19 cellular contexts compared by ENCODE assay signal in the genomic region with DNA sequence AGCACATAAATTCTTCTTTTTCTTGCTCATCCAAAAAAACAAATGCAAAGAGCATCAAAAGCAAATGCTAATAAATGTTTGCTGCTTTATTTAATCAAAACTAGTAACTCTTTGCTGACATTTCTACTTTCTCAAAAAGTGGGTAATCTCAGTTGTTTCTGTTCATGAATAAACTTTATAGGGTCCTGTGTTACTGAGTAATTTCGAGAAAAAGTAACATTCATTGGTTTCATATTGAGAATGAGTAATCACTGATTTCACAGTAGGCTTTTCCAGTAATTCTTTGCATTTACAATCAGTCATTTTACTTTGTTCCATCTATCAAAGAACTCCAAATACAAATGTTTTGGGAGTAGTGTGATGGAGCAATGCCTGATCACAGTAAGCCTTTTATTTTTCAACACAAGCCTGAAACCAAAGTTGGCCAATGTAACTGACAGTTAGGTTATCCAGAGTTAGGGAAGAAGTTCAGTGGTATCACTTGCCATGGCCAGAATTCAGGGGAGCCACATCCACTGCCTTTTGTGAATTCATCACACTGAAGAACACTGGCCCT.
DNase-seq lines count a peak whose midpoint lies in the region; ATAC-seq and TF ChIP-seq lines count a peak whose summit lies in the region.
"Had no signal": no experiment of that assay in that cellular context is flagged by ENCODE, and none has a peak within 500 bp of the region (broad histone marks: within the 10 kb centered on the region; RNA-seq: fewer than 3 reads in every experiment).

No MANE protein-coding gene starts in this region.

- POLR2A ChIA-PET in activated CD8-positive, alpha-beta T cell treated with anti-CD3 and anti-CD28 coated beads for 36 hours (lab: Charles Lee), result interaction anchor here (0.6 kb wide), 1 partner anchor 102 kb away, joined by 3 read pairs; no protein-coding TSS in a partner anchor
- POLR2A ChIA-PET in activated CD8-positive, alpha-beta T cell treated with anti-CD3 and anti-CD28 coated beads, Interleukin-2, amount 10 ng/mL, durations not matched to agents 7 days and 5 days (lab: Charles Lee), result no interaction called here

- no peak overlapping the region for H3K27ac Mint-ChIP-seq in activated CD8-positive, alpha-beta T cell treated with anti-CD3 and anti-CD28 coated beads for 36 hours
- H3K27ac Mint-ChIP-seq in activated CD8-positive, alpha-beta T cell treated with anti-CD3 and anti-CD28 coated beads, Interleukin-2, amount 10 ng/mL, durations not matched to agents 7 days and 5 days, result no peak overlapping the region
- H3K27ac Mint-ChIP-seq: CD4-positive, CD25-positive, alpha-beta regulatory T cell had no signal

- no peaks in the 10 kb centered on the region for H3K27me3 Mint-ChIP-seq in activated CD8-positive, alpha-beta T cell treated with anti-CD3 and anti-CD28 coated beads for 36 hours
- peaks cover 2% of the 10 kb centered on the region for H3K27me3 Mint-ChIP-seq in activated CD8-positive, alpha-beta T cell treated with anti-CD3 and anti-CD28 coated beads, Interleukin-2, amount 10 ng/mL, durations not matched to agents 7 days and 5 days (ENCODE audit: low read depth)
- H3K27me3 Mint-ChIP-seq: CD4-positive, CD25-positive, alpha-beta regulatory T cell had no signal

- no peak for TF ChIP-seq CTCF in activated CD8-positive, alpha-beta T cell treated with anti-CD3 and anti-CD28 coated beads for 36 hours (IDR thresholded peaks at IDR 0.05)
- TF ChIP-seq CTCF in GM06990 (IDR thresholded peaks at IDR 0.05; ENCODE audit: insufficient read depth, low read length, poor library complexity, severe bottlenecking), result no peak

- no peaks in the 10 kb centered on the region for H3K9me3 Mint-ChIP-seq in activated CD8-positive, alpha-beta T cell treated with anti-CD3 and anti-CD28 coated beads for 36 hours
- H3K9me3 Mint-ChIP-seq in activated CD8-positive, alpha-beta T cell treated with anti-CD3 and anti-CD28 coated beads, Interleukin-2, amount 10 ng/mL, durations not matched to agents 7 days and 5 days (ENCODE audit: insufficient read depth), result no peaks in the 10 kb centered on the region

- peak; percentile 49 for ATAC-seq in activated CD8-positive, alpha-beta T cell treated with anti-CD3 and anti-CD28 coated beads for 36 hours
- ATAC-seq in activated CD8-positive, alpha-beta T cell treated with anti-CD3 and anti-CD28 coated beads, Interleukin-2, amount 10 ng/mL, durations not matched to agents 7 days and 5 days, result no peak
- peak; percentile 79 for ATAC-seq in HG02884 (IDR thresholded peaks at IDR 0.05; ENCODE audit: unreplicated experiment)
- ATAC-seq: A549 had no signal

- DNase-seq in activated CD8-positive, alpha-beta T cell treated with anti-CD3 and anti-CD28 coated beads for 36 hours, result no peak
- DNase-seq in activated CD8-positive, alpha-beta T cell treated with anti-CD3 and anti-CD28 coated beads, Interleukin-2, amount 10 ng/mL, durations not matched to agents 7 days and 5 days, result no peak
- DNase-seq in GM06990 (ENCODE audit: extremely low read depth, insufficient read length) (peak; percentile 8), foreskin melanocyte (peak; percentile 79), HuH-7 (ENCODE audit: low spot score) (no peak), AG08395 (ENCODE audit: low spot score) (no peak), LoVo (ENCODE audit: low spot score) (no peak)
- DNase-seq: AML-193, Calu3, MV-4-11, NCI-H1417 treated with DMSO at 0.1 percent for 48 hours, NCI-H2029, NCI-H2171 treated with DMSO at 0.1 percent for 48 hours, NCI-H510A, Peyer's patch, SHP77 had no signal

- no peaks in the 10 kb centered on the region for H3K36me3 ChIP-seq in GM06990 (ENCODE audit: control insufficient read depth, insufficient read depth, low read length)
- H3K36me3 ChIP-seq: Peyer's patch had no signal

- H3K27me3 ChIP-seq in GM06990 (replicated peaks; ENCODE audit: control insufficient read depth, insufficient read depth, low read length), result no peaks in the 10 kb centered on the region
- H3K27me3 ChIP-seq: Peyer's patch had no signal

- H3K4me3 ChIP-seq in GM06990 (replicated peaks; ENCODE audit: low read depth, low read length), result no peak overlapping the region
- H3K4me3 ChIP-seq: A549, Peyer's patch had no signal

- H3K4me1 Mint-ChIP-seq in activated CD8-positive, alpha-beta T cell treated with anti-CD3 and anti-CD28 coated beads for 36 hours (ENCODE audit: low read depth), result peaks cover 10% of the 10 kb centered on the region
- H3K4me1 Mint-ChIP-seq in activated CD8-positive, alpha-beta T cell treated with anti-CD3 and anti-CD28 coated beads, Interleukin-2, amount 10 ng/mL, durations not matched to agents 7 days and 5 days (ENCODE audit: low read depth), result no peaks in the 10 kb centered on the region
- H3K4me1 Mint-ChIP-seq: CD4-positive, CD25-positive, alpha-beta regulatory T cell had no signal

- intact Hi-C loops in activated CD8-positive, alpha-beta T cell treated with anti-CD3 and anti-CD28 coated beads for 36 hours (cut with micrococcal nuclease), result no loop called here

- H3K36me3 Mint-ChIP-seq in activated CD8-positive, alpha-beta T cell treated with anti-CD3 and anti-CD28 coated beads for 36 hours (ENCODE audit: low read depth), result no peaks in the 10 kb centered on the region
- no peaks in the 10 kb centered on the region for H3K36me3 Mint-ChIP-seq in activated CD8-positive, alpha-beta T cell treated with anti-CD3 and anti-CD28 coated beads, Interleukin-2, amount 10 ng/mL, durations not matched to agents 7 days and 5 days (ENCODE audit: low read depth)
- H3K36me3 Mint-ChIP-seq: CD4-positive, CD25-positive, alpha-beta regulatory T cell had no signal

- H3K4me3 Mint-ChIP-seq in activated CD8-positive, alpha-beta T cell treated with anti-CD3 and anti-CD28 coated beads for 36 hours, result no peak overlapping the region
- no peak overlapping the region for H3K4me3 Mint-ChIP-seq in activated CD8-positive, alpha-beta T cell treated with anti-CD3 and anti-CD28 coated beads, Interleukin-2, amount 10 ng/mL, durations not matched to agents 7 days and 5 days
- H3K4me3 Mint-ChIP-seq: CD4-positive, CD25-positive, alpha-beta regulatory T cell had no signal

- CTCF ChIA-PET in activated CD8-positive, alpha-beta T cell treated with anti-CD3 and anti-CD28 coated beads for 36 hours (lab: Charles Lee), result no interaction called here
- CTCF ChIA-PET in activated CD8-positive, alpha-beta T cell treated with anti-CD3 and anti-CD28 coated beads, Interleukin-2, amount 10 ng/mL, durations not matched to agents 7 days and 5 days (lab: Charles Lee), result no interaction called here

Comparison
In these comparisons a context has a peak if more than half of its experiments do, and no peak if none do; other contexts are left out.
1. DNase-seq: peak in GM06990 (single experiment) and foreskin melanocyte (single experiment); none in activated CD8-positive, alpha-beta T cell treated with anti-CD3 and anti-CD28 coated beads for 36 hours (single experiment), activated CD8-positive, alpha-beta T cell treated with anti-CD3 and anti-CD28 coated beads, Interleukin-2, amount 10 ng/mL, durations not matched to agents 7 days and 5 days (single experiment), HuH-7 (single experiment), AG08395 (single experiment) and LoVo (single experiment).